23 cellular contexts compared by ENCODE assay signal in genomic region chr13:33953781-33954180, GRCh38.
"Had no signal": no experiment of that assay in that cellular context is flagged by ENCODE, and none has a peak within 500 bp of the region (broad histone marks: within the 10 kb centered on the region; RNA-seq: fewer than 3 reads in every experiment).

No MANE protein-coding gene starts in this region.

- H3K4me1 ChIP-seq: upper lobe of left lung had no signal

- H3K27ac ChIP-seq: epithelial cell of prostate, upper lobe of left lung, WERI-Rb-1 had no signal

- H3K36me3 ChIP-seq: upper lobe of left lung, WERI-Rb-1 had no signal

- H3K36me3 Mint-ChIP-seq: activated naive CD4-positive, alpha-beta T cell treated with anti-CD3 and anti-CD28 coated beads, Interleukin-2, amount 50 U/mL, for 24 hours had no signal

- ATAC-seq: activated CD8-positive, alpha-beta T cell treated with anti-CD3 and anti-CD28 coated beads, Interleukin-2, amount 10 ng/mL, durations not matched to agents 7 days and 5 days; left ventricle myocardium superior; SK-N-SH treated with all-trans-retinoic acid at 6 μM for 48 hours; stimulated activated naive CD8-positive, alpha-beta T cell treated with anti-CD3 and anti-CD28 coated beads, Interleukin-15, Interleukin-2, amounts not matched to agents 100 U/mL and 50 U/mL, for 24 hours had no signal

- FAIRE-seq: bronchial epithelial cell, frontal cortex, TTC549 had no signal

- DNase-seq: activated CD4-positive, alpha-beta T cell treated with anti-CD3 and anti-CD28 coated beads for 1 hour; activated CD4-positive, alpha-beta T cell treated with anti-CD3 and anti-CD28 coated beads, Interleukin-2, amount 50 U/mL, for 1 hour; activated CD8-positive, alpha-beta T cell treated with anti-CD3 and anti-CD28 coated beads, Interleukin-2, amount 10 ng/mL, durations not matched to agents 7 days and 5 days; activated gamma-delta T cell treated with Interleukin-2 at 50 U/mL for 16 hours; cerebellar nuclear complex; cortex of kidney; glutamatergic neuron; hippocampal formation; left ventricle myocardium superior; nucleus accumbens; posterior cingulate gyrus; retina; stimulated activated CD4-positive, alpha-beta T cell treated with anti-CD3 and anti-CD28 coated beads, Interleukin-4, amount 100 ng/mL, for 4 hours; stimulated activated naive CD8-positive, alpha-beta T cell treated with anti-CD3 and anti-CD28 coated beads, Interleukin-15, Interleukin-2, amounts not matched to agents 100 U/mL and 50 U/mL, for 24 hours; upper lobe of left lung; WERI-Rb-1 had no signal

- H3K4me3 ChIP-seq: upper lobe of left lung had no signal

- H3K4me1 Mint-ChIP-seq: activated naive CD4-positive, alpha-beta T cell treated with anti-CD3 and anti-CD28 coated beads, Interleukin-2, amount 50 U/mL, for 24 hours had no signal

- H3K4me3 Mint-ChIP-seq: activated CD8-positive, alpha-beta T cell treated with anti-CD3 and anti-CD28 coated beads, Interleukin-2, amount 10 ng/mL, durations not matched to agents 7 days and 5 days; activated naive CD4-positive, alpha-beta T cell treated with anti-CD3 and anti-CD28 coated beads, Interleukin-2, amount 50 U/mL, for 24 hours; activated T-helper 1 cell treated with anti-CD3 and anti-CD28 coated beads, Interleukin-12 subunit alpha, Interleukin-12 subunit beta, Interleukin-2, Interleukin-4 antibody, amounts not matched to agents 30 ng/mL and 10 ng/mL and 1 ng/mL, durations not matched to agents 14 hours and 24 hours and 36 hours had no signal

- H3K27me3 ChIP-seq: upper lobe of left lung had no signal

- H3K9me3 ChIP-seq: upper lobe of left lung had no signal

- H3K9me3 Mint-ChIP-seq: activated naive CD4-positive, alpha-beta T cell treated with anti-CD3 and anti-CD28 coated beads, Interleukin-2, amount 50 U/mL, for 24 hours; activated T-helper 1 cell treated with anti-CD3 and anti-CD28 coated beads, Interleukin-12 subunit alpha, Interleukin-12 subunit beta, Interleukin-2, Interleukin-4 antibody, amounts not matched to agents 30 ng/mL and 10 ng/mL and 1 ng/mL, durations not matched to agents 14 hours and 24 hours and 36 hours had no signal

- H3K27me3 Mint-ChIP-seq: activated naive CD4-positive, alpha-beta T cell treated with anti-CD3 and anti-CD28 coated beads, Interleukin-2, amount 50 U/mL, for 24 hours had no signal

- H3K27ac Mint-ChIP-seq: activated CD8-positive, alpha-beta T cell treated with anti-CD3 and anti-CD28 coated beads, Interleukin-2, amount 10 ng/mL, durations not matched to agents 7 days and 5 days; activated naive CD4-positive, alpha-beta T cell treated with anti-CD3 and anti-CD28 coated beads, Interleukin-2, amount 50 U/mL, for 24 hours; activated T-helper 1 cell treated with anti-CD3 and anti-CD28 coated beads, Interleukin-12 subunit alpha, Interleukin-12 subunit beta, Interleukin-2, Interleukin-4 antibody, amounts not matched to agents 30 ng/mL and 10 ng/mL and 1 ng/mL, durations not matched to agents 14 hours and 24 hours and 36 hours had no signal
